23 cellular contexts compared by ENCODE assay signal in the genomic region with DNA sequence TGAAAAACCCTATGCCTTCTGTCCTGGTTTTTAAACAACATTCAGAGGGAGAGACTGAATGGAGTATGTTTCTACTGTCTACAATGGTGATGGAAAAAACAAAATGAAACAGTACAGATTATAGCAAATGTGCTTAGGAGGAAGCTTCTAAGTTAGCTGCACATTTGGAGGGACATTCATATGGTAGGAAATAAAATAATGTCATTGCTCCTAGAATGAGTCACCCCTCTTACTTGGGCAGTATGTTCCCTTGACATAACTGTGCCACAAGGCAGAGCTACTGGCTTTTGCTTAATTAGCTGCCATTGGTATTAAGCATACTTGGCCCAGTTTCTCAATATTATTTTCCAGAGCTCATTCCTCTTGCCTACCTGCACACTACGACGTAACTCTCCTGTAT.
DNase-seq lines count a peak whose midpoint lies in the region; ATAC-seq, FAIRE-seq and TF ChIP-seq lines count a peak whose summit lies in the region.
"Had no signal": no experiment of that assay in that cellular context is flagged by ENCODE, and none has a peak within 500 bp of the region (broad histone marks: within the 10 kb centered on the region; RNA-seq: fewer than 3 reads in every experiment).

No MANE protein-coding gene starts in this region.

- H3K36me3 Mint-ChIP-seq in activated CD4-positive, alpha-beta T cell treated with anti-CD3 and anti-CD28 coated beads for 36 hours (ENCODE audit: low read depth): peaks cover 16% of the 10 kb centered on the region
- H3K36me3 Mint-ChIP-seq: natural killer cell, WTC11 had no signal

- no peak overlapping the region for H2AFZ ChIP-seq in PC-3 (ENCODE audit: low read length)
- no peak overlapping the region for H2AFZ ChIP-seq in endothelial cell of umbilical vein (ENCODE audit: low read depth, low read length)

- H3K4me3 Mint-ChIP-seq in activated CD4-positive, alpha-beta T cell treated with anti-CD3 and anti-CD28 coated beads for 36 hours: no peak overlapping the region
- H3K4me3 Mint-ChIP-seq: effector memory CD8-positive, alpha-beta T cell; natural killer cell; T-helper 17 cell; WTC11 had no signal

- H3K9me3 ChIP-seq in PC-3 (ENCODE audit: low read length): no peaks in the 10 kb centered on the region
- H3K9me3 ChIP-seq in endothelial cell of umbilical vein (replicated peaks; ENCODE audit: control insufficient read depth, insufficient read depth, low read length): no peaks in the 10 kb centered on the region
- H3K9me3 ChIP-seq in right atrium auricular region: no peaks in the 10 kb centered on the region
- H3K9me3 ChIP-seq: testis had no signal

- CTCF ChIA-PET in activated CD4-positive, alpha-beta T cell treated with anti-CD3 and anti-CD28 coated beads for 36 hours (lab: Charles Lee): interaction anchor here (0.7 kb wide), 1 partner anchor 1295 kb away, joined by 3 read pairs; no protein-coding TSS in a partner anchor
- CTCF ChIA-PET in PC-3 (lab: Charles Lee) (no interaction called here), endothelial cell of umbilical vein (lab: Charles Lee) (no interaction called here)

- no peaks in the 10 kb centered on the region for H3K9me1 ChIP-seq in endothelial cell of umbilical vein (replicated peaks; ENCODE audit: control insufficient read depth, extremely low read depth, insufficient read depth, low read length)

- POLR2A ChIA-PET in activated CD4-positive, alpha-beta T cell treated with anti-CD3 and anti-CD28 coated beads for 36 hours (lab: Charles Lee): no interaction called here
- POLR2A ChIA-PET in PC-3 (lab: Charles Lee; ENCODE audit: unreplicated experiment): no interaction called here
- POLR2A ChIA-PET in endothelial cell of umbilical vein (lab: Charles Lee): no interaction called here

- no peak overlapping the region for H3K4me2 ChIP-seq in PC-3 (ENCODE audit: low read length)
- no peak overlapping the region for H3K4me2 ChIP-seq in endothelial cell of umbilical vein (ENCODE audit: insufficient read depth, low read length)

- no peak for TF ChIP-seq POLR2A in endothelial cell of umbilical vein (IDR thresholded peaks at IDR 0.05; ENCODE audit: low read depth, low read length)

- TF ChIP-seq CTCF in PC-3 (conservative IDR thresholded peaks at IDR 0.05; ENCODE audit: low read depth, low read length): no peak
- TF ChIP-seq CTCF in endothelial cell of umbilical vein (IDR thresholded peaks at IDR 0.05; ENCODE audit: extremely low read depth in 1 of 2, insufficient read depth in 1 of 2, low read depth in 1 of 2, low read length in 2 of 2): no peak
- no peak for TF ChIP-seq CTCF in right atrium auricular region (IDR thresholded peaks at IDR 0.05)

- no peak for DNase-seq in activated CD4-positive, alpha-beta T cell treated with anti-CD3 and anti-CD28 coated beads for 36 hours
- DNase-seq in activated CD4-positive, alpha-beta T cell treated with anti-CD3 and anti-CD28 coated beads, Interleukin-2, amount 50 U/mL, for 48 hours: no peak
- DNase-seq in PC-3: peak; percentile 50
- no peak for DNase-seq in endothelial cell of umbilical vein (ENCODE audit: low read depth, low spot score)
- no peak for DNase-seq in stimulated activated naive CD8-positive, alpha-beta T cell treated with anti-CD3 and anti-CD28 coated beads, Interleukin-15, Interleukin-2, amounts not matched to agents 100 U/mL and 50 U/mL, for 24 hours
- DNase-seq in NCI-H2196 treated with DMSO at 0.1 percent for 48 hours (lab: John Stamatoyannopoulos, UW; ENCODE audit: unreplicated experiment): no peak
- no peak for DNase-seq in right atrium auricular region (ENCODE audit: low spot score)
- no peak for DNase-seq in NCI-H1417 treated with DMSO at 0.1 percent for 48 hours (lab: John Stamatoyannopoulos, UW)
- DNase-seq: activated effector memory CD4-positive, alpha-beta T cell treated with Interleukin-2 at 50 U/mL for 16 hours; amygdala; effector memory CD8-positive, alpha-beta T cell; hippocampal formation; kidney; mesenchymal stem cell; natural killer cell; NCI-H1105; NCI-H69; small intestine; stimulated activated CD4-positive, alpha-beta T cell treated with anti-CD3 and anti-CD28 coated beads, Interleukin-4, amount 100 ng/mL, for 4 hours; T-helper 17 cell; testis had no signal

- H3K27ac Mint-ChIP-seq in activated CD4-positive, alpha-beta T cell treated with anti-CD3 and anti-CD28 coated beads for 36 hours: no peak overlapping the region
- H3K27ac Mint-ChIP-seq: effector memory CD8-positive, alpha-beta T cell; natural killer cell; T-helper 17 cell; WTC11 had no signal

- H3K27ac ChIP-seq in PC-3 (ENCODE audit: low read length): no peak overlapping the region
- H3K27ac ChIP-seq in endothelial cell of umbilical vein (ENCODE audit: insufficient read depth, low read depth, low read length): no peak overlapping the region
- no peak overlapping the region for H3K27ac ChIP-seq in right atrium auricular region
- H3K27ac ChIP-seq: HL-60, testis had no signal

- H3K79me2 ChIP-seq in PC-3 (ENCODE audit: low read length): no peaks in the 10 kb centered on the region
- no peaks in the 10 kb centered on the region for H3K79me2 ChIP-seq in endothelial cell of umbilical vein (ENCODE audit: control insufficient read depth, insufficient read depth, low read length)

- H3K9me3 Mint-ChIP-seq in activated CD4-positive, alpha-beta T cell treated with anti-CD3 and anti-CD28 coated beads for 36 hours (ENCODE audit: low read depth): peaks cover 2% of the 10 kb centered on the region
- H3K9me3 Mint-ChIP-seq: effector memory CD8-positive, alpha-beta T cell; natural killer cell; WTC11 had no signal

- BruUV-seq in PC-3 (replicated peaks; lab: Mats Ljungman, UMichigan): no TSS peak
- no TSS peak for BruUV-seq in endothelial cell of umbilical vein (replicated peaks; lab: Mats Ljungman, UMichigan)

- intact Hi-C loops in activated CD4-positive, alpha-beta T cell treated with anti-CD3 and anti-CD28 coated beads for 36 hours (cut with DNase I, micrococcal nuclease): no loop called here
- intact Hi-C loops in PC-3 (cut with micrococcal nuclease): loop anchor here (10.0 kb wide), 1 partner anchor 156 kb away; no protein-coding TSS in a partner anchor
- intact Hi-C loops in endothelial cell of umbilical vein (cut with micrococcal nuclease): loop anchor here (10.0 kb wide), 1 partner anchor 836 kb away; a partner anchor contains a TSS

- FAIRE-seq in endothelial cell of umbilical vein (lab: Jason Lieb, UNC): no peak
- FAIRE-seq: kidney, small intestine had no signal

- dilution Hi-C loops in endothelial cell of umbilical vein (cut with MboI; ENCODE audit: extremely low pct_ligation_motif_present, low sequenced_read_pairs): no loop called here

- H4K20me1 ChIP-seq in PC-3 (ENCODE audit: low read length) (no peaks in the 10 kb centered on the region), endothelial cell of umbilical vein (replicated peaks; ENCODE audit: control insufficient read depth, extremely low read depth, insufficient read depth, low read length) (no peaks in the 10 kb centered on the region)

- no peaks in the 10 kb centered on the region for H3K27me3 Mint-ChIP-seq in activated CD4-positive, alpha-beta T cell treated with anti-CD3 and anti-CD28 coated beads for 36 hours
- H3K27me3 Mint-ChIP-seq: effector memory CD8-positive, alpha-beta T cell; T-helper 17 cell had no signal

- H3K4me1 ChIP-seq in PC-3 (ENCODE audit: insufficient read depth, low read length) (peaks cover 18% of the 10 kb centered on the region), endothelial cell of umbilical vein (ENCODE audit: control insufficient read depth, extremely low read depth, insufficient read depth, low read length) (no peaks in the 10 kb centered on the region), right atrium auricular region (no peaks in the 10 kb centered on the region)
- H3K4me1 ChIP-seq: testis had no signal

- no peaks in the 10 kb centered on the region for H3K27me3 ChIP-seq in PC-3 (ENCODE audit: low read length)
- no peaks in the 10 kb centered on the region for H3K27me3 ChIP-seq in endothelial cell of umbilical vein (ENCODE audit: control insufficient read depth in 2 of 2, insufficient read depth in 2 of 2, low read length in 2 of 2)
- H3K27me3 ChIP-seq in right atrium auricular region: no peaks in the 10 kb centered on the region
- H3K27me3 ChIP-seq: testis had no signal

- H3K4me1 Mint-ChIP-seq in activated CD4-positive, alpha-beta T cell treated with anti-CD3 and anti-CD28 coated beads for 36 hours: no peaks in the 10 kb centered on the region
- H3K4me1 Mint-ChIP-seq: natural killer cell, T-helper 17 cell, WTC11 had no signal

- no peak overlapping the region for H3K4me3 ChIP-seq in PC-3 (ENCODE audit: low read length)
- no peak overlapping the region for H3K4me3 ChIP-seq in endothelial cell of umbilical vein (replicated peaks in 1 of 3; ENCODE audit: insufficient read depth in 1 of 3, low read depth in 1 of 3, low read length in 3 of 3)
- H3K4me3 ChIP-seq in right atrium auricular region: no peak overlapping the region
- H3K4me3 ChIP-seq: testis had no signal

- H3K36me3 ChIP-seq in PC-3 (ENCODE audit: low read depth, low read length): no peaks in the 10 kb centered on the region; the same call in 1 of the 2 replicates
- no peaks in the 10 kb centered on the region for H3K36me3 ChIP-seq in endothelial cell of umbilical vein (ENCODE audit: control insufficient read depth in 2 of 2, extremely low read depth in 1 of 2, insufficient read depth in 2 of 2, low read length in 2 of 2)
- H3K36me3 ChIP-seq in right atrium auricular region: no peaks in the 10 kb centered on the region

- no peak overlapping the region for H3K9ac ChIP-seq in PC-3 (ENCODE audit: low read length)
- no peak overlapping the region for H3K9ac ChIP-seq in endothelial cell of umbilical vein (replicated peaks; ENCODE audit: extremely low read depth, insufficient read depth, low read length)

- peak; percentile 33 for ATAC-seq in activated CD4-positive, alpha-beta T cell treated with anti-CD3 and anti-CD28 coated beads for 36 hours
- peak; percentile 63 for ATAC-seq in PC-3
- peak; percentile 73 for ATAC-seq in stimulated activated naive CD8-positive, alpha-beta T cell treated with anti-CD3 and anti-CD28 coated beads, Interleukin-15, Interleukin-2, amounts not matched to agents 100 U/mL and 50 U/mL, for 24 hours
- ATAC-seq: effector memory CD8-positive, alpha-beta T cell; natural killer cell; T-helper 17 cell; WTC11 had no signal

- no peaks in the 10 kb centered on the region for H3K9me2 ChIP-seq in PC-3 (replicated peaks; ENCODE audit: low read length)

- H3F3A ChIP-seq in PC-3 (ENCODE audit: low read length, unreplicated experiment): no peaks in the 10 kb centered on the region

TF ChIP-seq in endothelial cell of umbilical vein, 7 proteins besides CTCF, POLR2A, EP300 and RAD21:
- no peak for TF ChIP-seq POLR2AphosphoS5 (IDR thresholded peaks at IDR 0.05; ENCODE audit: insufficient read depth, low read depth, low read length)
- peak; percentile 49 for TF ChIP-seq FOS (IDR thresholded peaks at IDR 0.05; ENCODE audit: borderline replicate concordance, insufficient read depth, low read length)
- TF ChIP-seq GATA2 (IDR thresholded peaks at IDR 0.05; ENCODE audit: insufficient read depth, insufficient read length, low read depth, low read length): no peak

Comparison
In these comparisons a context has a peak if more than half of its experiments do, and no peak if none do; other contexts are left out.
1. intact Hi-C loops: an anchor here in PC-3 (10.0 kb wide) and endothelial cell of umbilical vein (10.0 kb wide); none called in activated CD4-positive, alpha-beta T cell treated with anti-CD3 and anti-CD28 coated beads for 36 hours.